In the genomic region with DNA sequence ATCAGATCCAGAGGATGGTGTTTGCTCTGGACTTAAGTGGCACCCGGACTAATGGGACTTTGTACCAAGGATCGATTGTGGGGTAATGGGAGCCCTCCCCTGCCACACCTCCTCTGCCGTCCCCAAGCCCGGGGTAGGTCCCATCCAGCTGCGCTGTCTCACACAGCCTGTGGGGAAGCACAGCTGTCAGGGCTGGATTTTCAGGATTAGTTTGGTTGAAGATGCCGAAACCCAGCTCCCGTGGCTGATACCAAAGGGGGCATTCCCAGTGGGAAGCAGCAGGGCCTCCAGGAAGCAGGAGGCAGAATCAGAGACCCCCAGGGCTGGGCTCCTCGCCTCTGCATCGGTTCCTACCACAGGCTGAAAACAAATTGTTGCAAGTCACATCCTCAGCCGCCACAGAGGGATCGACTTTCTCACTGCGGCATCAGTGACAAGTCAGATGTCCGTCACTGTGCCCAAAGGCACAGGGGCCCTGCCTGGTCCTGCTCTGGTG, we compare ENCODE assay signal across 19 cellular contexts. TPM values are rescaled to one million over a fixed set of nuclear protein-coding genes. Genes with fewer than 3 reads are reported as not detected.
DNase-seq lines count a peak whose midpoint lies in the region; ATAC-seq, FAIRE-seq and TF ChIP-seq lines count a peak whose summit lies in the region.
"Had no signal": no experiment of that assay in that cellular context is flagged by ENCODE, and none has a peak within 500 bp of the region (broad histone marks: within the 10 kb centered on the region; RNA-seq: fewer than 3 reads in every experiment).

No MANE protein-coding gene starts in this region.

- H3K79me2 ChIP-seq in GM23338 (replicated peaks; ENCODE audit: insufficient read depth), result no peaks in the 10 kb centered on the region
- H3K79me2 ChIP-seq in HepG2 (ENCODE audit: insufficient read depth, low read length), result no peaks in the 10 kb centered on the region

- H2AFZ ChIP-seq in GM23338 (peak overlapping the region; percentile 47; the same call in 1 of the 2 replicates), HepG2 (ENCODE audit: low read length) (no peak overlapping the region)

- no peaks in the 10 kb centered on the region for H3K9me2 ChIP-seq in GM23338 (ENCODE audit: insufficient read depth)

- in situ Hi-C loops in HepG2 (cut with HindIII; ENCODE audit: extremely low pct_ligation_motif_present, low pct_unique_long_range_greater_than_20kb), result no loop called here

- intact Hi-C loops in HepG2 (cut with micrococcal nuclease; ENCODE audit: unreplicated experiment) (no loop called here), posterior vena cava (cut with DNase I) (loop anchor here in 1 of 2 donors (1.0 kb wide), 1 partner anchor 13 kb away; no protein-coding TSS in a partner anchor)

- CTCF ChIA-PET in HepG2 (lab: Yijun Ruan, JAX; ENCODE audit: low intra/inter-chr PET ratio, low total read pairs) (no interaction called here), GM10248 (lab: Yijun Ruan, JAX) (no interaction called here)

- no peaks in the 10 kb centered on the region; the same call in 2 of the 3 replicates for H3K9me3 Mint-ChIP-seq in GM23338
- H3K9me3 Mint-ChIP-seq: CD4-positive, CD25-positive, alpha-beta regulatory T cell had no signal

- no peak for TF ChIP-seq RAD21 in HepG2 (CRISPR knock-in tag; IDR thresholded peaks at IDR 0.05)

- no peak overlapping the region for H3K27ac Mint-ChIP-seq in GM23338
- H3K27ac Mint-ChIP-seq: CD4-positive, CD25-positive, alpha-beta regulatory T cell had no signal

- no TSS peak for BruUV-seq in HepG2 (replicated peaks; lab: Mats Ljungman, UMichigan)

- H3K4me1 ChIP-seq in GM23338 (ENCODE audit: insufficient read depth), result no peaks in the 10 kb centered on the region; the same call in 1 of the 2 replicates
- peaks cover 29% of the 10 kb centered on the region for H3K4me1 ChIP-seq in HepG2 (ENCODE audit: insufficient read depth, low read length)
- H3K4me1 ChIP-seq: Caco-2, HAP-1 had no signal

- no peak overlapping the region for H3K9ac ChIP-seq in HepG2 (ENCODE audit: insufficient read depth, low read depth, low read length)
- H3K9ac ChIP-seq: KMS-11 had no signal

- H3K27me3 ChIP-seq in GM23338 (ENCODE audit: insufficient read depth) (no peaks in the 10 kb centered on the region), HepG2 (ENCODE audit: control insufficient read depth in 1 of 2, insufficient read depth in 2 of 2, low read length in 2 of 2) (peaks cover 2 to 31% of the 10 kb centered on the region in 2 experiments; a peak in 4 of 5 replicates)

- POLR2A ChIA-PET in HepG2 (lab: Yijun Ruan, JAX) (no interaction called here), GM10248 (lab: Yijun Ruan, JAX) (no interaction called here)

- no peaks in the 10 kb centered on the region for H3F3A ChIP-seq in GM23338 (replicated peaks; ENCODE audit: low read depth)

- ATAC-seq in GM23338 (peak; percentile 52), HepG2 (peak; percentile 93), HG02840 (IDR thresholded peaks at IDR 0.05; ENCODE audit: low FRiP score, unreplicated experiment) (no peak)

- no peak for TF ChIP-seq EP300 in HepG2 (IDR thresholded peaks at IDR 0.05; ENCODE audit: low read depth in 2 of 2, low read length in 2 of 2)
- TF ChIP-seq EP300 in HepG2 (CRISPR knock-in tag; IDR thresholded peaks at IDR 0.05; ENCODE audit: borderline replicate concordance), result no peak

- H3K27ac ChIP-seq in GM23338 (ENCODE audit: low read depth), result no peak overlapping the region
- H3K27ac ChIP-seq in VCaP, result peak overlapping the region; percentile 66
- H3K27ac ChIP-seq in HepG2 (ENCODE audit: extremely low read length, insufficient read depth, low read length), result no peak overlapping the region
- H3K27ac ChIP-seq: HL-60, KMS-11 had no signal

- no peaks in the 10 kb centered on the region for H3K9me3 ChIP-seq in HepG2 (ENCODE audit: low read length)
- H3K9me3 ChIP-seq: Caco-2, HAP-1 had no signal

- H3K4me3 ChIP-seq in GM23338 (no peak overlapping the region), HepG2 (replicated peaks in 1 of 3; ENCODE audit: insufficient read depth in 1 of 3, low read depth in 2 of 3, low read length in 3 of 3) (no peak overlapping the region)
- H3K4me3 ChIP-seq: HAP-1 had no signal

- H3K36me3 ChIP-seq in GM23338 (ENCODE audit: insufficient read depth) (no peaks in the 10 kb centered on the region), HepG2 (replicated peaks in 1 of 2; ENCODE audit: control insufficient read depth in 1 of 2, insufficient read depth in 2 of 2, low read length in 2 of 2) (no peaks in the 10 kb centered on the region)
- H3K36me3 ChIP-seq: HAP-1 had no signal

- TF ChIP-seq POLR2A in HepG2 (IDR thresholded peaks at IDR 0.05; ENCODE audit: insufficient read depth in 1 of 2, low read depth in 2 of 2, low read length in 2 of 2), result no peak

- H3K4me1 Mint-ChIP-seq in GM23338, result peaks cover 26% of the 10 kb centered on the region
- H3K4me1 Mint-ChIP-seq: CD4-positive, CD25-positive, alpha-beta regulatory T cell had no signal

- no peak for FAIRE-seq in HepG2 (lab: Jason Lieb, UNC)

- DNase-seq in GM23338 (ENCODE audit: low spot score) (no peak), HepG2 (ENCODE audit: low spot score) (peak; percentile 44), posterior vena cava (ENCODE audit: low spot score) (peak; percentile 64), AG08396 (ENCODE audit: low spot score) (no peak), GM10248 (ENCODE audit: extremely low spot score) (no peak), HUDEP-2 (lab: John Stamatoyannopoulos, UW; ENCODE audit: unreplicated experiment in 76 of 76) (no peak)
- DNase-seq: ACHN; Caco-2; CD4-positive, CD25-positive, alpha-beta regulatory T cell; NCI-H1048; NCI-H69; RPMI8226; SIG-M5 had no signal

- H3K4me3 Mint-ChIP-seq in GM23338, result no peak overlapping the region
- H3K4me3 Mint-ChIP-seq: CD4-positive, CD25-positive, alpha-beta regulatory T cell had no signal

- no peak for TF ChIP-seq CTCF in GM23338 (conservative IDR thresholded peaks at IDR 0.05; ENCODE audit: low read depth in 2 of 2)
- no peak for TF ChIP-seq CTCF in VCaP (conservative IDR thresholded peaks at IDR 0.05)
- TF ChIP-seq CTCF in HepG2 (CRISPR knock-in tag; IDR thresholded peaks at IDR 0.05), result no peak
- TF ChIP-seq CTCF in GM10248 (IDR thresholded peaks at IDR 0.05; ENCODE audit: control extremely low read depth, extremely low read depth, low read depth, missing control alignments), result no peak

- H3K27me3 Mint-ChIP-seq in GM23338 (ENCODE audit: insufficient read depth, low read depth, poor library complexity), result peaks cover 5% of the 10 kb centered on the region

- no peak overlapping the region for H3K4me2 ChIP-seq in GM23338
- H3K4me2 ChIP-seq in HepG2 (ENCODE audit: low read depth, low read length), result peak overlapping the region; percentile 39; the same call in 1 of the 2 replicates
- H3K4me2 ChIP-seq: KMS-11 had no signal

- 2% methylated on average over 5 of the region's 13 CpGs for WGBS in HepG2 (ENCODE audit: low lambda C conversion rate)

- no peaks in the 10 kb centered on the region for H4K20me1 ChIP-seq in GM23338 (replicated peaks; ENCODE audit: insufficient read depth)
- no peaks in the 10 kb centered on the region for H4K20me1 ChIP-seq in HepG2 (ENCODE audit: insufficient read depth, low read length)

- H3K36me3 Mint-ChIP-seq in GM23338 (ENCODE audit: low read depth), result no peaks in the 10 kb centered on the region
- H3K36me3 Mint-ChIP-seq: CD4-positive, CD25-positive, alpha-beta regulatory T cell had no signal

TF ChIP-seq in HepG2, 621 proteins besides CTCF, POLR2A, EP300 and RAD21 (continues in another document):
- no peak for TF ChIP-seq ZNF737 (CRISPR knock-in tag; IDR thresholded peaks at IDR 0.05; ENCODE audit: borderline replicate concordance)
- no peak for TF ChIP-seq AGO2 (optimal IDR thresholded peaks at IDR 0.05; ENCODE audit: low read depth, low read length)
- TF ChIP-seq, protein P1, sequence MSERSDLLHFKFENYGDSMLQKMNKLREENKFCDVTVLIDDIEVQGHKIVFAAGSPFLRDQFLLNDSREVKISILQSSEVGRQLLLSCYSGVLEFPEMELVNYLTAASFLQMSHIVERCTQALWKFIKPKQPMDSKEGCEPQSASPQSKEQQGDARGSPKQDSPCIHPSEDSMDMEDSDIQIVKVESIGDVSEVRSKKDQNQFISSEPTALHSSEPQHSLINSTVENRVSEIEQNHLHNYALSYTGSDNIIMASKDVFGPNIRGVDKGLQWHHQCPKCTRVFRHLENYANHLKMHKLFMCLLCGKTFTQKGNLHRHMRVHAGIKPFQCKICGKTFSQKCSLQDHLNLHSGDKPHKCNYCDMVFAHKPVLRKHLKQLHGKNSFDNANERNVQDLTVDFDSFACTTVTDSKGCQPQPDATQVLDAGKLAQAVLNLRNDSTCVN (CRISPR knock-in tag; IDR thresholded peaks at IDR 0.05; ENCODE audit: borderline replicate concordance), result peak; percentile 71; the same call in 1 of the 2 replicates
- TF ChIP-seq GATAD2A (CRISPR knock-in tag; IDR thresholded peaks at IDR 0.05), result peak; percentile 28; the same call in 1 of the 2 replicates
- TF ChIP-seq CEBPB (IDR thresholded peaks at IDR 0.05; ENCODE audit: borderline replicate concordance, low read depth, low read length), result no peak

RNA-seq across cellular contexts. Expression of gene MATN1, which starts 59.7 kb away (rescaled TPM):
- 0.31 TPM in 1 of 2 replicates, not detected in the other for total RNA-seq in GM23338 (2014; rRNA removed; shearing (Covaris generic))
- polyA plus RNA-seq in GM23338 (2016; fragmentation: Nextera tagmentation; extraction: Ambion mirVana), result 0.08 and 0.21 TPM in 2 replicates
- 0.04 TPM in 1 of 2 replicates, not detected in the other for total RNA-seq in HepG2 (2016; rRNA removed; fragmentation: Illumina TruSeq; extraction: Trizol)
- total RNA-seq in HepG2 (2016; cell fraction: cytosol; rRNA removed; fragmentation: Illumina TruSeq; extraction: Trizol; ENCODE audit: low read depth), result not detected in 2 replicates
- total RNA-seq in HepG2 (2016; cell fraction: insoluble cytoplasmic fraction; rRNA removed; fragmentation: Illumina TruSeq; extraction: Trizol), result not detected in 2 replicates
- not detected in 2 replicates for total RNA-seq in HepG2 (2016; cell fraction: membrane; rRNA removed; fragmentation: Illumina TruSeq; extraction: Trizol)
- total RNA-seq in HepG2 (2016; cell fraction: nucleus; rRNA removed; fragmentation: Illumina TruSeq; extraction: Trizol), result not detected in 2 replicates
- polyA plus RNA-seq in HepG2 (2011; rRNA removed), result 0.03 and 0.05 TPM in 2 replicates
- polyA plus RNA-seq in HepG2 (2011; cell fraction: cytosol; rRNA removed), result 0.11 TPM in 1 of 2 replicates, not detected in the other
- polyA plus RNA-seq in HepG2 (2011; cell fraction: nucleus; rRNA removed), result 0.66 and 0.77 TPM in 2 replicates
- polyA plus RNA-seq in HepG2 (2012), result 0.05 TPM in 1 of 2 replicates, not detected in the other
- not detected in 2 replicates for polyA plus RNA-seq in HepG2 (2016; cell fraction: cytosol; fragmentation: Illumina TruSeq; extraction: Trizol; ENCODE audit: low read depth)
- not detected in 2 replicates for polyA plus RNA-seq in HepG2 (2016; cell fraction: insoluble cytoplasmic fraction; fragmentation: Illumina TruSeq; extraction: Trizol; ENCODE audit: low read depth)
- not detected in 2 replicates for polyA plus RNA-seq in HepG2 (2016; cell fraction: membrane; fragmentation: Illumina TruSeq; extraction: Trizol; ENCODE audit: low read depth)
- polyA plus RNA-seq in HepG2 (2016; cell fraction: nucleus; fragmentation: Illumina TruSeq; extraction: Trizol; ENCODE audit: insufficient read depth, low read depth), result 0.26 TPM in 1 of 2 replicates, not detected in the other
- polyA minus RNA-seq in HepG2 (2011; rRNA and poly(A)+ RNA removed; ENCODE audit: low replicate concordance), result 0.12 TPM in 1 of 2 replicates, not detected in the other
- polyA minus RNA-seq in HepG2 (2011; cell fraction: cytosol; rRNA and poly(A)+ RNA removed), result not detected in 2 replicates
- 0.12 and 0.26 TPM in 2 replicates for polyA minus RNA-seq in HepG2 (2011; cell fraction: nucleus; rRNA and poly(A)+ RNA removed)
- total RNA-seq in posterior vena cava, result not detected
- total RNA-seq: Caco-2, M059J had no signal
- polyA plus RNA-seq: CD4-positive, CD25-positive, alpha-beta regulatory T cell had no signal

Comparison
In these comparisons a context has a peak if more than half of its experiments do, and no peak if none do; other contexts are left out.
1. DNase-seq: peak in HepG2 (single experiment) and posterior vena cava (single experiment); none in GM23338 (single experiment), AG08396 (single experiment), GM10248 (single experiment) and HUDEP-2 (0 of 76).